ENCODE assay signal across 1 cellular context in genomic region chr5:170330568-170331054, GRCh38.
TF ChIP-seq lines count a peak whose summit lies in the region.

No MANE protein-coding gene starts in this region.

TF ChIP-seq in H1, 55 proteins besides CTCF, POLR2A, EP300 and RAD21 (continued from another document):
- TF ChIP-seq CHD7 (IDR thresholded peaks at IDR 0.05; ENCODE audit: insufficient replicate concordance, low read length), result no peak
- TF ChIP-seq TAF1 (IDR thresholded peaks at IDR 0.05; ENCODE audit: low read depth, low read length), result no peak
